In genomic region chr14:104096318-104096717, GRCh38 we compare ENCODE assay signal across 26 cellular contexts. TPM values are rescaled to one million over a fixed set of nuclear protein-coding genes. Genes with fewer than 3 reads are reported as not detected.
"Had no signal": no experiment of that assay in that cellular context is flagged by ENCODE, and none has a peak within 500 bp of the region (broad histone marks: within the 10 kb centered on the region; RNA-seq: fewer than 3 reads in every experiment).

No MANE protein-coding gene starts in this region.

- DNase-seq: effector memory CD4-positive, alpha-beta T cell; foreskin keratinocyte; left colon; natural killer cell; sigmoid colon; stimulated activated CD4-positive, alpha-beta T cell treated with anti-CD3 and anti-CD28 coated beads, Interleukin-2, amount 100 ng/mL, for 24 hours; stimulated activated CD4-positive, alpha-beta T cell treated with anti-CD3 and anti-CD28 coated beads, Interleukin-4, amount 100 ng/mL, for 24 hours; stimulated activated naive CD4-positive, alpha-beta T cell treated with Interleukin-2 at 50 U/mL for 16 hours; stomach; thyroid gland; trophoblast cell had no signal

- H3K27ac ChIP-seq: coronary artery, esophagus muscularis mucosa, foreskin keratinocyte, gastroesophageal sphincter, neutrophil, parathyroid adenoma, prostate gland, sigmoid colon, stomach, thyroid gland had no signal

- H3K9ac ChIP-seq: parathyroid adenoma had no signal

- H2AFZ ChIP-seq: parathyroid adenoma had no signal

- H3K4me1 ChIP-seq: foreskin keratinocyte, sigmoid colon had no signal

- ATAC-seq: foreskin keratinocyte; gastroesophageal sphincter; left colon; natural killer cell; right cardiac atrium; stimulated activated effector memory CD8-positive, alpha-beta T cell treated with anti-CD3 and anti-CD28 coated beads, Interleukin-12 subunit alpha, Interleukin-12 subunit beta, amount 100 ng/mL, for 72 hours had no signal

- H3K27me3 ChIP-seq: neutrophil, thyroid gland had no signal

- H3K4me3 ChIP-seq: coronary artery, esophagus muscularis mucosa, gastroesophageal sphincter, lung, prostate gland, sigmoid colon, stomach, thyroid gland had no signal

- H3K9me3 ChIP-seq: esophagus muscularis mucosa, gastroesophageal sphincter, neutrophil, prostate gland, sigmoid colon, stomach, thyroid gland had no signal

- H3K36me3 ChIP-seq: gastroesophageal sphincter, neutrophil, prostate gland, sigmoid colon, stomach, thyroid gland had no signal

RNA-seq across cellular contexts. Expression of gene ASPG, which starts 10.8 kb away (rescaled TPM):
- total RNA-seq: dermis blood vessel endothelial cell, endothelial cell of umbilical vein, epithelial cell of proximal tubule, fibroblast of lung, kidney epithelial cell, natural killer cell had no signal
- polyA plus RNA-seq: endothelial cell of umbilical vein, fibroblast of lung had no signal

RNA-seq across cellular contexts. Expression of gene KIF26A, which starts 42.1 kb away (rescaled TPM):
- total RNA-seq: mononuclear cell, natural killer cell had no signal
